1 cellular context compared by ENCODE assay signal in the genomic region with DNA sequence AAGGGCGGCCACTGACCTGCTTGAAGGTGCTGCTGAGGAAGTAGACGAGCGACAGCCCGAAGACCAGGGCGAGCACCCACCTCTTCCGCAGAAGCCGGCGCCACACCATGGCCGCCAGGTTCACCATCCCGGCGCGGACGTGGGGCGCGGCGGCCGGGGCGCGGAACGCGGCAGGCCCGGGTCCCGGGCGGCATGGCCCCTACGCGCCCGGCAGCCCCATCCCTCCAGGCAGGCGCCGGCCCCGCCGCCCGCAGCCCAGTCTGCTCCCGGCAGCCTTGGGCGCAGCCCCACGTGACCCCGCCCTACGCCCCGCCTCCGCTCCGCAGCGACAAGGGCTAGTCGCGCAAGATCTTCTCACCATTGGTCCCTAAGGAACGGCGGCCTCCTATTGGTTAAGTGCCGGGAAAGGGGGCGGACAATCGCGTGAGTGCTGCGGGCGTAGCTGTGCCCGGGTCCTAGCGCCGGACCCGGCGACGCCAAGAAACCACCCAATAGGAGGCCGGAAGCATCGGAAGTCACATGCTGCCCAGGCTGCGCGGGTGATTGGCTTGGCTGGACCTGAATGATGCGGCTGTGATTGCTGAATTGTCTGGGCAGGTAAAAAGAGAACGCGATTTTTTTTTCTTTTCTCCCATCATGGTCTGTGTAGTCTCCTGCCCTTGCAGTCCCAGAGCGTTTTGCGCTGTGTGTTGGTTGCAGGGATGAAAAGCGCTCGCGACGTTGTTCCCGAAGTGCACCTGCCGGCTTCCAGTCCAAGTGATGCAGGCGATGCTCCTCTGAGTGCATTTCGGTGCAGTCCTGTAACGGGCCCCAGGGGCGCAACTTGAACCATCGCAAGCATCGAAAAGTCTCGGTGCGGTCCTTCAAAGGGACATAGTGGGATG.
TF ChIP-seq lines count a peak whose summit lies in the region.

RNFT2 (plus strand) TSS at position 542 of the 884 bp plus-strand sequence. CDS start 2,183 bp downstream, outside the sequence.
A gene with protein sequence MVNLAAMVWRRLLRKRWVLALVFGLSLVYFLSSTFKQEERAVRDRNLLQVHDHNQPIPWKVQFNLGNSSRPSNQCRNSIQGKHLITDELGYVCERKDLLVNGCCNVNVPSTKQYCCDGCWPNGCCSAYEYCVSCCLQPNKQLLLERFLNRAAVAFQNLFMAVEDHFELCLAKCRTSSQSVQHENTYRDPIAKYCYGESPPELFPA (minus strand): TSS at position 296 of the 884 bp plus-strand sequence. CDS start 169 bp downstream, at position 127.

TF ChIP-seq in GM12878, 131 proteins besides CTCF, POLR2A, EP300 and RAD21 (continued from another document and continues in another):
- TF ChIP-seq FOS (IDR thresholded peaks at IDR 0.05; ENCODE audit: borderline replicate concordance, extremely low read depth, insufficient read length) (peak; percentile 37), HDGF (IDR thresholded peaks at IDR 0.05) (no peak), IRF3 (IDR thresholded peaks at IDR 0.05) (peak; percentile 79), ETV6 (conservative IDR thresholded peaks at IDR 0.05 in 1 of 2, IDR thresholded peaks at IDR 0.05 in 1 of 2; ENCODE audit: borderline replicate concordance in 1 of 2, low read depth in 1 of 2) (peak in 1 of 2 experiments; percentile 65; a peak in 2 of 4 replicates), ZBTB4 (CRISPR knock-in tag; IDR thresholded peaks at IDR 0.05) (no peak), CHD2 (IDR thresholded peaks at IDR 0.05; ENCODE audit: borderline replicate concordance, low read depth, low read length) (peak; percentile 90), ZBED1 (IDR thresholded peaks at IDR 0.05; ENCODE audit: borderline replicate concordance) (no peak), MTA2 (IDR thresholded peaks at IDR 0.05; ENCODE audit: low read depth) (no peak), YY1 (IDR thresholded peaks at IDR 0.05; ENCODE audit: low read depth, low read length) (peak; percentile 75; the same call in 1 of the 2 replicates), SREBF1 (IDR thresholded peaks at IDR 0.05; ENCODE audit: low read length) (peak; percentile 33; the same call in 1 of the 2 replicates), ZNF24 (IDR thresholded peaks at IDR 0.05) (0 out of 2 replicates have a peak, but pooled peaks have one; percentile 11), BHLHE40 (IDR thresholded peaks at IDR 0.05; ENCODE audit: borderline replicate concordance in 1 of 2, low read depth in 2 of 2, low read length in 1 of 2) (peak; percentile 98 to 99), SREBF2 (IDR thresholded peaks at IDR 0.05; ENCODE audit: low read length) (peak; percentile 47; the same call in 1 of the 2 replicates), POLR2AphosphoS2 (IDR thresholded peaks at IDR 0.05; ENCODE audit: low read depth, low read length) (no peak), ESRRA (IDR thresholded peaks at IDR 0.05; ENCODE audit: low read length) (no peak), RFX5 (IDR thresholded peaks at IDR 0.05; ENCODE audit: low read depth, low read length) (peak; percentile 81), NFYA (IDR thresholded peaks at IDR 0.05; ENCODE audit: borderline replicate concordance, low read depth, low read length) (no peak; the same call in 1 of the 2 replicates), IKZF1 (conservative IDR thresholded peaks at IDR 0.05) (peak; percentile 87), NR2C1 (IDR thresholded peaks at IDR 0.05) (peak; percentile 39; the same call in 1 of the 2 replicates), ZSCAN29 (IDR thresholded peaks at IDR 0.05) (0 out of 2 replicates have a peak, but pooled peaks have one; percentile 33), ELK1 (IDR thresholded peaks at IDR 0.05; ENCODE audit: low read depth, low read length) (peak; percentile 66; the same call in 1 of the 2 replicates), RELA (IDR thresholded peaks at IDR 0.05; ENCODE audit: borderline replicate concordance, partially characterized antibody) (peak; percentile 90), SRF (IDR thresholded peaks at IDR 0.05; ENCODE audit: low read depth in 2 of 2, low read length in 2 of 2) (no peak), GATAD2B (conservative IDR thresholded peaks at IDR 0.05; ENCODE audit: low read depth) (0 out of 2 replicates have a peak, but pooled peaks have one; percentile 59), PML (IDR thresholded peaks at IDR 0.05; ENCODE audit: low read length) (no peak), HDAC6 (IDR thresholded peaks at IDR 0.05; ENCODE audit: unreplicated experiment) (peak; percentile 54), TARDBP (IDR thresholded peaks at IDR 0.05; ENCODE audit: borderline replicate concordance) (no peak), RAD51 (IDR thresholded peaks at IDR 0.05) (peak; percentile 96), STAT1 (conservative IDR thresholded peaks at IDR 0.05) (0 out of 2 replicates have a peak, but pooled peaks have one; percentile 16), ZNF274 (IDR thresholded peaks at IDR 0.05; ENCODE audit: insufficient read depth, insufficient read length) (no peak), ATF3 (IDR thresholded peaks at IDR 0.05; ENCODE audit: borderline replicate concordance, extremely low read depth, low read depth, low read length) (peak; percentile 48; the same call in 1 of the 2 replicates), E2F8 (IDR thresholded peaks at IDR 0.05; ENCODE audit: low read depth, partially characterized antibody) (no peak), JUNB (IDR thresholded peaks at IDR 0.05) (peak; percentile 45; the same call in 1 of the 2 replicates), NR2F1 (conservative IDR thresholded peaks at IDR 0.05) (peak; percentile 53), CREM (IDR thresholded peaks at IDR 0.05; ENCODE audit: low read depth) (peak; percentile 98), HCFC1 (IDR thresholded peaks at IDR 0.05; ENCODE audit: low read length) (peak; percentile 52)
- TF ChIP-seq, protein P1, sequence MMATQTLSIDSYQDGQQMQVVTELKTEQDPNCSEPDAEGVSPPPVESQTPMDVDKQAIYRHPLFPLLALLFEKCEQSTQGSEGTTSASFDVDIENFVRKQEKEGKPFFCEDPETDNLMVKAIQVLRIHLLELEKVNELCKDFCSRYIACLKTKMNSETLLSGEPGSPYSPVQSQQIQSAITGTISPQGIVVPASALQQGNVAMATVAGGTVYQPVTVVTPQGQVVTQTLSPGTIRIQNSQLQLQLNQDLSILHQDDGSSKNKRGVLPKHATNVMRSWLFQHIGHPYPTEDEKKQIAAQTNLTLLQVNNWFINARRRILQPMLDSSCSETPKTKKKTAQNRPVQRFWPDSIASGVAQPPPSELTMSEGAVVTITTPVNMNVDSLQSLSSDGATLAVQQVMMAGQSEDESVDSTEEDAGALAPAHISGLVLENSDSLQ (IDR thresholded peaks at IDR 0.05), result peak; percentile 89
- TF ChIP-seq, protein P2, sequence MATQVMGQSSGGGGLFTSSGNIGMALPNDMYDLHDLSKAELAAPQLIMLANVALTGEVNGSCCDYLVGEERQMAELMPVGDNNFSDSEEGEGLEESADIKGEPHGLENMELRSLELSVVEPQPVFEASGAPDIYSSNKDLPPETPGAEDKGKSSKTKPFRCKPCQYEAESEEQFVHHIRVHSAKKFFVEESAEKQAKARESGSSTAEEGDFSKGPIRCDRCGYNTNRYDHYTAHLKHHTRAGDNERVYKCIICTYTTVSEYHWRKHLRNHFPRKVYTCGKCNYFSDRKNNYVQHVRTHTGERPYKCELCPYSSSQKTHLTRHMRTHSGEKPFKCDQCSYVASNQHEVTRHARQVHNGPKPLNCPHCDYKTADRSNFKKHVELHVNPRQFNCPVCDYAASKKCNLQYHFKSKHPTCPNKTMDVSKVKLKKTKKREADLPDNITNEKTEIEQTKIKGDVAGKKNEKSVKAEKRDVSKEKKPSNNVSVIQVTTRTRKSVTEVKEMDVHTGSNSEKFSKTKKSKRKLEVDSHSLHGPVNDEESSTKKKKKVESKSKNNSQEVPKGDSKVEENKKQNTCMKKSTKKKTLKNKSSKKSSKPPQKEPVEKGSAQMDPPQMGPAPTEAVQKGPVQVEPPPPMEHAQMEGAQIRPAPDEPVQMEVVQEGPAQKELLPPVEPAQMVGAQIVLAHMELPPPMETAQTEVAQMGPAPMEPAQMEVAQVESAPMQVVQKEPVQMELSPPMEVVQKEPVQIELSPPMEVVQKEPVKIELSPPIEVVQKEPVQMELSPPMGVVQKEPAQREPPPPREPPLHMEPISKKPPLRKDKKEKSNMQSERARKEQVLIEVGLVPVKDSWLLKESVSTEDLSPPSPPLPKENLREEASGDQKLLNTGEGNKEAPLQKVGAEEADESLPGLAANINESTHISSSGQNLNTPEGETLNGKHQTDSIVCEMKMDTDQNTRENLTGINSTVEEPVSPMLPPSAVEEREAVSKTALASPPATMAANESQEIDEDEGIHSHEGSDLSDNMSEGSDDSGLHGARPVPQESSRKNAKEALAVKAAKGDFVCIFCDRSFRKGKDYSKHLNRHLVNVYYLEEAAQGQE (IDR thresholded peaks at IDR 0.05; ENCODE audit: low read depth, low read length), result no peak
- TF ChIP-seq, protein P3, sequence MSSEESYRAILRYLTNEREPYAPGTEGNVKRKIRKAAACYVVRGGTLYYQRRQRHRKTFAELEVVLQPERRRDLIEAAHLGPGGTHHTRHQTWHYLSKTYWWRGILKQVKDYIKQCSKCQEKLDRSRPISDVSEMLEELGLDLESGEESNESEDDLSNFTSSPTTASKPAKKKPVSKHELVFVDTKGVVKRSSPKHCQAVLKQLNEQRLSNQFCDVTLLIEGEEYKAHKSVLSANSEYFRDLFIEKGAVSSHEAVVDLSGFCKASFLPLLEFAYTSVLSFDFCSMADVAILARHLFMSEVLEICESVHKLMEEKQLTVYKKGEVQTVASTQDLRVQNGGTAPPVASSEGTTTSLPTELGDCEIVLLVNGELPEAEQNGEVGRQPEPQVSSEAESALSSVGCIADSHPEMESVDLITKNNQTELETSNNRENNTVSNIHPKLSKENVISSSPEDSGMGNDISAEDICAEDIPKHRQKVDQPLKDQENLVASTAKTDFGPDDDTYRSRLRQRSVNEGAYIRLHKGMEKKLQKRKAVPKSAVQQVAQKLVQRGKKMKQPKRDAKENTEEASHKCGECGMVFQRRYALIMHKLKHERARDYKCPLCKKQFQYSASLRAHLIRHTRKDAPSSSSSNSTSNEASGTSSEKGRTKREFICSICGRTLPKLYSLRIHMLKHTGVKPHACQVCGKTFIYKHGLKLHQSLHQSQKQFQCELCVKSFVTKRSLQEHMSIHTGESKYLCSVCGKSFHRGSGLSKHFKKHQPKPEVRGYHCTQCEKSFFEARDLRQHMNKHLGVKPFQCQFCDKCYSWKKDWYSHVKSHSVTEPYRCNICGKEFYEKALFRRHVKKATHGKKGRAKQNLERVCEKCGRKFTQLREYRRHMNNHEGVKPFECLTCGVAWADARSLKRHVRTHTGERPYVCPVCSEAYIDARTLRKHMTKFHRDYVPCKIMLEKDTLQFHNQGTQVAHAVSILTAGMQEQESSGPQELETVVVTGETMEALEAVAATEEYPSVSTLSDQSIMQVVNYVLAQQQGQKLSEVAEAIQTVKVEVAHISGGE (CRISPR knock-in tag; IDR thresholded peaks at IDR 0.05), result no peak
